Comparison of ENCODE assay signal across 14 cellular contexts in the genomic region with DNA sequence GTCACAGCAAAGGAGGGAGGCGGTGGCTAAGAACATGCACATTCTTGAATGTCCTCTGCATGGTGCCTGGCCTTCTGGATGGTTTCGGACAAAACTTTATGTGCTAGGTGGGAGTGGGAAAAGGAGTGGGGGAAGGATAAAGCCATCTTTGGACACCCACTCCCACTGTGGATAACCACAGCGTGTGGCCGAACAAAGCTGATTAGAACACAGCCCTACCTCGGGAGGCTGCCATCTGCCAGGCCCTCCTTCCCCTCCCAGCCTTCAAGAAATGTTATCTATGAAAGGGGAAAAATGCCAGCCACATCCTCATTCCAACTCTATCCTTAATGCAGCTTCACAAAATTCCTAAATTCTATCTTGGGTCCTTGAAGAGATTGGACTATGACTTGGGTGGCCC. TPM values are rescaled to one million over a fixed set of nuclear protein-coding genes. Genes with fewer than 3 reads are reported as not detected.
DNase-seq lines count a peak whose midpoint lies in the region; ATAC-seq and TF ChIP-seq lines count a peak whose summit lies in the region.
"Had no signal": no experiment of that assay in that cellular context is flagged by ENCODE, and none has a peak within 500 bp of the region (broad histone marks: within the 10 kb centered on the region; RNA-seq: fewer than 3 reads in every experiment).

No MANE protein-coding gene starts in this region.

- DNase-seq in right cardiac atrium (peak in 2 of 3 donors; percentile 19 to 22), Right ventricle myocardium superior (no peak), dorsolateral prefrontal cortex (peak in 3 of 10 donors; percentile 20 to 28 (median 24)), neuronal stem cell (ENCODE audit: low spot score) (no peak), vagina (ENCODE audit: extremely low spot score in 2 of 2) (no peak), NCI-H446 (lab: John Stamatoyannopoulos, UW) (no peak)
- no peak for DNase-seq in stimulated activated CD4-positive, alpha-beta T cell treated with anti-CD3 and anti-CD28 coated beads, Interleukin-4, amount 100 ng/mL, for 4 hours
- DNase-seq: activated naive CD4-positive, alpha-beta T cell; effector memory CD8-positive, alpha-beta T cell; foreskin melanocyte; NCI-H226; nucleus accumbens; stimulated activated CD4-positive, alpha-beta T cell treated with anti-CD3 and anti-CD28 coated beads, Interleukin-12 subunit alpha, Interleukin-12 subunit beta, amount 100 ng/mL, for 4 hours had no signal

- ATAC-seq in right cardiac atrium (no peak), Right ventricle myocardium superior (ENCODE audit: poor library complexity) (no peak)
- ATAC-seq in activated T-helper 17 cell treated with anti-CD3 and anti-CD28 coated beads, Interleukin-2, amount 50 U/mL, for 72 hours (replicated peaks), result no peak
- ATAC-seq: effector memory CD8-positive, alpha-beta T cell had no signal

- H3K4me2 ChIP-seq in neuronal stem cell (ENCODE audit: insufficient read depth, low read length, poor library complexity, severe bottlenecking), result no peak overlapping the region

- H3K4me1 Mint-ChIP-seq in activated T-helper 17 cell treated with anti-CD3 and anti-CD28 coated beads, Interleukin-2, amount 50 U/mL, for 72 hours, result no peaks in the 10 kb centered on the region

- H4K8ac ChIP-seq in neuronal stem cell (ENCODE audit: low read depth, low read length), result no peak overlapping the region

- no peak overlapping the region for H2AK5ac ChIP-seq in neuronal stem cell (ENCODE audit: low read depth, low read length)

- H3K27me3 ChIP-seq in right cardiac atrium (ENCODE audit: control insufficient read depth, insufficient read depth), result no peaks in the 10 kb centered on the region
- H3K27me3 ChIP-seq in dorsolateral prefrontal cortex, result no peaks in the 10 kb centered on the region
- H3K27me3 ChIP-seq in neuronal stem cell (ENCODE audit: control insufficient read depth in 3 of 3, insufficient read depth in 3 of 3, low read depth in 1 of 3, low read length in 3 of 3), result no peaks in the 10 kb centered on the region
- no peaks in the 10 kb centered on the region for H3K27me3 ChIP-seq in vagina

- H3K36me3 Mint-ChIP-seq in activated T-helper 17 cell treated with anti-CD3 and anti-CD28 coated beads, Interleukin-2, amount 50 U/mL, for 72 hours (ENCODE audit: low read depth), result no peaks in the 10 kb centered on the region

- no peak overlapping the region for H3K4ac ChIP-seq in neuronal stem cell (ENCODE audit: low read length)

- peaks cover 65 to 89% of the 10 kb centered on the region in 2 donors for H3K36me3 ChIP-seq in neuronal stem cell (replicated peaks in 1 of 2; ENCODE audit: control insufficient read depth in 2 of 2, insufficient read depth in 2 of 2, low read length in 2 of 2)
- peaks cover 0 to 54% of the 10 kb centered on the region in 2 donors for H3K36me3 ChIP-seq in vagina

- no peaks in the 10 kb centered on the region for H3K27me3 Mint-ChIP-seq in activated T-helper 17 cell treated with anti-CD3 and anti-CD28 coated beads, Interleukin-2, amount 50 U/mL, for 72 hours

- no peak overlapping the region for H3K18ac ChIP-seq in neuronal stem cell (ENCODE audit: low read length)

- TF ChIP-seq CTCF in dorsolateral prefrontal cortex (IDR thresholded peaks at IDR 0.05 in 54 of 56, conservative IDR thresholded peaks at IDR 0.05 in 2 of 56; ENCODE audit: low read depth in 1 of 56, partially characterized antibody in 56 of 56), result no peak
- TF ChIP-seq CTCF in vagina (IDR thresholded peaks at IDR 0.05), result no peak

- H3K4me3 ChIP-seq in right cardiac atrium (ENCODE audit: low read length) (no peak overlapping the region), dorsolateral prefrontal cortex (no peak overlapping the region), neuronal stem cell (ENCODE audit: low read length in 2 of 2) (no peak overlapping the region), vagina (no peak overlapping the region)

- H3K4me1 ChIP-seq in right cardiac atrium (ENCODE audit: control insufficient read depth, insufficient read depth, low read length) (peaks cover 49% of the 10 kb centered on the region), neuronal stem cell (ENCODE audit: control insufficient read depth in 2 of 2, insufficient read depth in 1 of 2, low read depth in 1 of 2, low read length in 2 of 2) (peaks cover 19 to 32% of the 10 kb centered on the region in 2 donors), vagina (peaks cover 98% of the 10 kb centered on the region)

- no peak overlapping the region for H3K23ac ChIP-seq in neuronal stem cell (ENCODE audit: low read depth, low read length, poor library complexity)

- H4K91ac ChIP-seq in neuronal stem cell (ENCODE audit: low read depth, low read length, poor library complexity), result no peak overlapping the region

- H3K14ac ChIP-seq in neuronal stem cell (ENCODE audit: low read length), result no peak overlapping the region

- H2AFZ ChIP-seq in neuronal stem cell (ENCODE audit: low read length), result no peak overlapping the region

- no peak overlapping the region for H2BK15ac ChIP-seq in neuronal stem cell (ENCODE audit: low read length)

- H3K27ac Mint-ChIP-seq in activated T-helper 17 cell treated with anti-CD3 and anti-CD28 coated beads, Interleukin-2, amount 50 U/mL, for 72 hours, result no peak overlapping the region
- H3K27ac Mint-ChIP-seq: effector memory CD8-positive, alpha-beta T cell had no signal

- TF ChIP-seq POLR2A in vagina (IDR thresholded peaks at IDR 0.05), result no peak

- H3K79me1 ChIP-seq in neuronal stem cell (ENCODE audit: low read depth, low read length), result peaks cover 6% of the 10 kb centered on the region

- H2BK120ac ChIP-seq in neuronal stem cell (ENCODE audit: low read depth, low read length), result no peak overlapping the region

- H3K9me3 ChIP-seq in right cardiac atrium (ENCODE audit: control insufficient read depth, low read length) (no peaks in the 10 kb centered on the region), neuronal stem cell (replicated peaks in 1 of 2; ENCODE audit: control insufficient read depth in 2 of 2, insufficient read depth in 1 of 2, low read depth in 1 of 2, low read length in 2 of 2) (no peaks in the 10 kb centered on the region), vagina (no peaks in the 10 kb centered on the region)

- no peak overlapping the region for H2BK12ac ChIP-seq in neuronal stem cell (ENCODE audit: low read length)

- 61% methylated on average over 5 of the region's 5 CpGs for WGBS in right cardiac atrium
- WGBS in neuronal stem cell (ENCODE audit: extremely low coverage in 2 of 2, insufficient read length in 2 of 2, insufficient replicate concordance in 1 of 2), 2 donors, result no CpG with 5 or more reads among the region's 5 CpGs

- H3K9ac ChIP-seq in neuronal stem cell (ENCODE audit: low read depth, low read length, poor library complexity), result no peak overlapping the region

- H3K9me3 Mint-ChIP-seq in activated T-helper 17 cell treated with anti-CD3 and anti-CD28 coated beads, Interleukin-2, amount 50 U/mL, for 72 hours, result no peaks in the 10 kb centered on the region
- H3K9me3 Mint-ChIP-seq: effector memory CD8-positive, alpha-beta T cell had no signal

- H3K27ac ChIP-seq in right cardiac atrium (ENCODE audit: low read length) (peak overlapping the region; percentile 32), dorsolateral prefrontal cortex (peak overlapping the region in 46 of 59 donors; percentile 6 to 100 (median 75)), neuronal stem cell (replicated peaks; ENCODE audit: low read length) (peak overlapping the region; percentile 34), vagina (peak overlapping the region; percentile 42)

- intact Hi-C loops in right cardiac atrium (cut with DNase I), result no loop called here
- intact Hi-C loops in Right ventricle myocardium superior (cut with DNase I), result no loop called here
- intact Hi-C loops in dorsolateral prefrontal cortex (cut with DNase I), result no loop called here
- intact Hi-C loops in vagina (cut with DNase I), result no loop called here

- no peak overlapping the region for H2BK5ac ChIP-seq in neuronal stem cell (ENCODE audit: low read length)

- no peak overlapping the region for H3K4me3 Mint-ChIP-seq in activated T-helper 17 cell treated with anti-CD3 and anti-CD28 coated beads, Interleukin-2, amount 50 U/mL, for 72 hours
- H3K4me3 Mint-ChIP-seq: effector memory CD8-positive, alpha-beta T cell had no signal

RNA-seq across cellular contexts. Expression of gene AMOTL2, which starts 18.8 kb away (rescaled TPM):
- 10 to 100 TPM; 44.6 to 57.6 (median 47.6) TPM for total RNA-seq in right cardiac atrium
- 22.9 TPM for polyA plus RNA-seq in right cardiac atrium
- 63.0 TPM for total RNA-seq in Right ventricle myocardium superior
- total RNA-seq in dorsolateral prefrontal cortex, result 100 to 1,000 TPM in 24 of 120 experiments, 10 to 100 TPM in 96; 43.1 to 220 (median 75.3) TPM
- 61.7 TPM for polyA plus RNA-seq in neuronal stem cell (2013, experiment 1 of 2)
- 60.5 TPM for polyA plus RNA-seq in neuronal stem cell (2013, experiment 2 of 2)
- total RNA-seq in vagina, result 60.6 TPM
- total RNA-seq in activated T-helper 17 cell treated with anti-CD3 and anti-CD28 coated beads, Interleukin-2, amount 50 U/mL, for 72 hours, result not detected

Comparison
In these comparisons a context has a peak if more than half of its experiments do, and no peak if none do; other contexts are left out.
1. DNase-seq: peak in right cardiac atrium (2 of 3); none in Right ventricle myocardium superior (single experiment), neuronal stem cell (single experiment), vagina (0 of 2), stimulated activated CD4-positive, alpha-beta T cell treated with anti-CD3 and anti-CD28 coated beads, Interleukin-4, amount 100 ng/mL, for 4 hours (0 of 2) and NCI-H446 (0 of 2).
2. RNA of gene AMOTL2, which starts 18.8 kb away (total RNA-seq): 43.1 to 220 TPM in dorsolateral prefrontal cortex, 63.0 TPM in Right ventricle myocardium superior (single experiment), 60.6 TPM in vagina (single experiment) and 44.6 to 57.6 TPM in right cardiac atrium; not detected in activated T-helper 17 cell treated with anti-CD3 and anti-CD28 coated beads, Interleukin-2, amount 50 U/mL, for 72 hours; every median in the first group is over 10 times any median in the second.
3. Peak in every context shown above with its lines, with median percentiles within 50 percentile points of each other: H3K27ac ChIP-seq.